In genomic region chr21:18499761-18500376, GRCh38 we compare ENCODE assay signal across 8 cellular contexts.
DNase-seq lines count a peak whose midpoint lies in the region; ATAC-seq and TF ChIP-seq lines count a peak whose summit lies in the region.

No MANE protein-coding gene starts in this region.

- H3K4me3 Mint-ChIP-seq in activated naive CD8-positive, alpha-beta T cell treated with anti-CD3 and anti-CD28 coated beads, Interleukin-2, amount 50 U/mL, for 24 hours: no peak overlapping the region

- CTCF ChIA-PET in AG04449 (lab: Yijun Ruan, JAX): interaction anchor here (0.7 to 1.7 kb wide), 6 partner anchors 8 to 29 kb away, joined by 3 to 4 read pairs (median 4); no protein-coding TSS in a partner anchor

- DNase-seq in AG04449 (ENCODE audit: low read depth, low spot score) (no peak), GM10266 (ENCODE audit: extremely low spot score) (no peak), NCI-H345 (lab: John Stamatoyannopoulos, UW) (peak; percentile 66), inferior parietal cortex (ENCODE audit: extremely low spot score) (peak; percentile 77)
- DNase-seq in activated naive CD8-positive, alpha-beta T cell treated with anti-CD3 and anti-CD28 coated beads, Interleukin-2, amount 50 U/mL, for 24 hours: peak; percentile 37
- DNase-seq in stimulated activated naive CD8-positive, alpha-beta T cell treated with anti-CD3 and anti-CD28 coated beads, Interleukin-15, Interleukin-2, amounts not matched to agents 100 U/mL and 50 U/mL, for 24 hours: peak; percentile 48

- H3K27ac Mint-ChIP-seq in activated naive CD8-positive, alpha-beta T cell treated with anti-CD3 and anti-CD28 coated beads, Interleukin-2, amount 50 U/mL, for 24 hours: no peak overlapping the region

- H3K27me3 Mint-ChIP-seq in activated naive CD8-positive, alpha-beta T cell treated with anti-CD3 and anti-CD28 coated beads, Interleukin-2, amount 50 U/mL, for 24 hours: no peaks in the 10 kb centered on the region

- H3K4me3 ChIP-seq in AG04449 (ENCODE audit: low read depth, low read length): no peak overlapping the region

- H3K36me3 Mint-ChIP-seq in activated naive CD8-positive, alpha-beta T cell treated with anti-CD3 and anti-CD28 coated beads, Interleukin-2, amount 50 U/mL, for 24 hours (ENCODE audit: low read depth): no peaks in the 10 kb centered on the region

- POLR2A ChIA-PET in AG04449 (lab: Yijun Ruan, JAX): no interaction called here

- TF ChIP-seq CTCF in AG04449 (IDR thresholded peaks at IDR 0.05; ENCODE audit: insufficient read depth, low read length, missing control alignments) (peak; percentile 50), GM10266 (IDR thresholded peaks at IDR 0.05; ENCODE audit: control insufficient read depth, insufficient read depth, low read depth, missing control alignments) (peak; percentile 58)

- no peaks in the 10 kb centered on the region for H3K9me3 Mint-ChIP-seq in activated naive CD8-positive, alpha-beta T cell treated with anti-CD3 and anti-CD28 coated beads, Interleukin-2, amount 50 U/mL, for 24 hours

- no peak for ATAC-seq in activated naive CD8-positive, alpha-beta T cell treated with anti-CD3 and anti-CD28 coated beads, Interleukin-2, amount 50 U/mL, for 24 hours
- no peak for ATAC-seq in stimulated activated naive CD8-positive, alpha-beta T cell treated with anti-CD3 and anti-CD28 coated beads, Interleukin-15, Interleukin-2, amounts not matched to agents 100 U/mL and 50 U/mL, for 24 hours
- no peak for ATAC-seq in HG03342 (IDR thresholded peaks at IDR 0.05; ENCODE audit: unreplicated experiment)
- ATAC-seq in GM18520 (IDR thresholded peaks at IDR 0.05; ENCODE audit: unreplicated experiment): no peak

- no peaks in the 10 kb centered on the region for H3K4me1 Mint-ChIP-seq in activated naive CD8-positive, alpha-beta T cell treated with anti-CD3 and anti-CD28 coated beads, Interleukin-2, amount 50 U/mL, for 24 hours

Comparison
In these comparisons a context has a peak if more than half of its experiments do, and no peak if none do; other contexts are left out.
1. DNase-seq: peak in NCI-H345 (single experiment), activated naive CD8-positive, alpha-beta T cell treated with anti-CD3 and anti-CD28 coated beads, Interleukin-2, amount 50 U/mL, for 24 hours (single experiment), inferior parietal cortex (single experiment) and stimulated activated naive CD8-positive, alpha-beta T cell treated with anti-CD3 and anti-CD28 coated beads, Interleukin-15, Interleukin-2, amounts not matched to agents 100 U/mL and 50 U/mL, for 24 hours (single experiment); none in AG04449 (single experiment) and GM10266 (single experiment).